Comparison of ENCODE assay signal across 8 cellular contexts in genomic region chr13:113275387-113275786, GRCh38. TPM values are rescaled to one million over a fixed set of nuclear protein-coding genes. Genes with fewer than 3 reads are reported as not detected.
DNase-seq lines count a peak whose midpoint lies in the region; ATAC-seq and TF ChIP-seq lines count a peak whose summit lies in the region.

No MANE protein-coding gene starts in this region.

- TF ChIP-seq POLR2A in esophagus squamous epithelium (IDR thresholded peaks at IDR 0.05) (no peak), ovary (IDR thresholded peaks at IDR 0.05) (no peak)

- ATAC-seq in HG02642 (IDR thresholded peaks at IDR 0.05; ENCODE audit: poor library complexity, unreplicated experiment): no peak
- ATAC-seq in GM18907 (IDR thresholded peaks at IDR 0.05; ENCODE audit: unreplicated experiment): no peak

- H3K9ac ChIP-seq in MM.1S (ENCODE audit: low read length): no peak overlapping the region

- no peaks in the 10 kb centered on the region for H3K9me3 ChIP-seq in MM.1S (replicated peaks; ENCODE audit: insufficient read depth, low read length)
- H3K9me3 ChIP-seq in esophagus squamous epithelium: no peaks in the 10 kb centered on the region
- no peaks in the 10 kb centered on the region for H3K9me3 ChIP-seq in ovary

- WGBS in esophagus squamous epithelium, 2 donors: 2 to 4% methylated on average over 3 of the region's 3 CpGs
- 3 to 7% (median 6%) methylated on average over 3 of the region's 3 CpGs for WGBS in ovary, 3 donors

- no peaks in the 10 kb centered on the region for H4K20me1 ChIP-seq in MM.1S (ENCODE audit: insufficient read depth, low read length)

- peak; percentile 51 for TF ChIP-seq CTCF in MM.1S (IDR thresholded peaks at IDR 0.05; ENCODE audit: low read length)
- TF ChIP-seq CTCF in VCaP (conservative IDR thresholded peaks at IDR 0.05): peak; percentile 58
- TF ChIP-seq CTCF in esophagus squamous epithelium (IDR thresholded peaks at IDR 0.05): peak in 5 of 6 experiments; percentile 31 to 58 (median 53)
- peak in 1 of 3 donors; percentile 27 for TF ChIP-seq CTCF in ovary (IDR thresholded peaks at IDR 0.05)

- H3K27me3 ChIP-seq in MM.1S (replicated peaks; ENCODE audit: insufficient read depth, low read length) (no peaks in the 10 kb centered on the region; the same call in 1 of the 2 replicates), esophagus squamous epithelium (no peaks in the 10 kb centered on the region), ovary (no peaks in the 10 kb centered on the region)

- H2AFZ ChIP-seq in MM.1S (ENCODE audit: low read length): no peak overlapping the region

- no peak overlapping the region for H3K4me2 ChIP-seq in MM.1S (ENCODE audit: low read depth, low read length)

- no peaks in the 10 kb centered on the region for H3K4me1 ChIP-seq in MM.1S (ENCODE audit: low read length)
- peaks cover 0 to 21% (median 3%) of the 10 kb centered on the region in 3 donors for H3K4me1 ChIP-seq in esophagus squamous epithelium
- H3K4me1 ChIP-seq in ovary (ENCODE audit: insufficient read depth): no peaks in the 10 kb centered on the region

- H3K36me3 ChIP-seq in MM.1S (replicated peaks; ENCODE audit: insufficient read depth, low read length) (no peaks in the 10 kb centered on the region), esophagus squamous epithelium (peaks cover 0 to 5% (median 0%) of the 10 kb centered on the region in 3 donors), ovary (no peaks in the 10 kb centered on the region)

- intact Hi-C loops in esophagus squamous epithelium (cut with DNase I): loop anchor here (10.0 kb wide), 1 partner anchor 119 kb away; no protein-coding TSS in a partner anchor
- intact Hi-C loops in ovary (cut with DNase I): loop anchor here in 2 of 4 donors (5.0 to 10.0 kb wide), 2 partner anchors 117 to 119 kb away; no protein-coding TSS in a partner anchor

- H3K9me2 ChIP-seq in MM.1S (replicated peaks; ENCODE audit: insufficient read depth, low read length): no peaks in the 10 kb centered on the region

- H3K27ac ChIP-seq in MM.1S (ENCODE audit: low read length): no peak overlapping the region
- H3K27ac ChIP-seq in VCaP: no peak overlapping the region
- no peak overlapping the region for H3K27ac ChIP-seq in esophagus squamous epithelium
- H3K27ac ChIP-seq in ovary: no peak overlapping the region

- DNase-seq in activated T-cell treated with anti-CD3 and anti-CD28 coated beads, Interleukin-2, amount 50 U/mL, for 1 hour: peak; percentile 51
- DNase-seq in activated T-cell treated with anti-CD3 and anti-CD28 coated beads for 4 hours (no peak), MM.1S (peak; percentile 33), esophagus squamous epithelium (lab: John Stamatoyannopoulos, UW) (no peak), ovary (peak; percentile 14 to 62 (median 41))

- H3K4me3 ChIP-seq in MM.1S (ENCODE audit: low read length) (no peak overlapping the region), esophagus squamous epithelium (no peak overlapping the region), ovary (no peak overlapping the region)

- TF ChIP-seq EP300 in ovary (IDR thresholded peaks at IDR 0.05): no peak

- H3K79me2 ChIP-seq in MM.1S (ENCODE audit: low read length): no peaks in the 10 kb centered on the region

- no peaks in the 10 kb centered on the region for H3F3A ChIP-seq in MM.1S (ENCODE audit: insufficient read depth, low read length)

RNA-seq across cellular contexts. Expression of gene LAMP1, which starts 21.7 kb away (rescaled TPM):
- total RNA-seq in esophagus squamous epithelium: 100 to 1,000 TPM in 3 of 4 donors, 10 to 100 TPM in 1; 95.4 to 153 (median 123) TPM
- 100 to 1,000 TPM in 6 of 7 donors, 10 to 100 TPM in 1; 51.7 to 167 (median 144) TPM for total RNA-seq in ovary
- 100 to 1,000 TPM; 110 to 212 TPM for polyA plus RNA-seq in ovary

Comparison
In these comparisons a context has a peak if more than half of its experiments do, and no peak if none do; other contexts are left out.
1. DNase-seq: peak in activated T-cell treated with anti-CD3 and anti-CD28 coated beads, Interleukin-2, amount 50 U/mL, for 1 hour (single experiment), MM.1S (single experiment) and ovary (5 of 5); none in activated T-cell treated with anti-CD3 and anti-CD28 coated beads for 4 hours (single experiment) and esophagus squamous epithelium (single experiment).